Comparison of ENCODE assay signal across 30 cellular contexts in the genomic region with DNA sequence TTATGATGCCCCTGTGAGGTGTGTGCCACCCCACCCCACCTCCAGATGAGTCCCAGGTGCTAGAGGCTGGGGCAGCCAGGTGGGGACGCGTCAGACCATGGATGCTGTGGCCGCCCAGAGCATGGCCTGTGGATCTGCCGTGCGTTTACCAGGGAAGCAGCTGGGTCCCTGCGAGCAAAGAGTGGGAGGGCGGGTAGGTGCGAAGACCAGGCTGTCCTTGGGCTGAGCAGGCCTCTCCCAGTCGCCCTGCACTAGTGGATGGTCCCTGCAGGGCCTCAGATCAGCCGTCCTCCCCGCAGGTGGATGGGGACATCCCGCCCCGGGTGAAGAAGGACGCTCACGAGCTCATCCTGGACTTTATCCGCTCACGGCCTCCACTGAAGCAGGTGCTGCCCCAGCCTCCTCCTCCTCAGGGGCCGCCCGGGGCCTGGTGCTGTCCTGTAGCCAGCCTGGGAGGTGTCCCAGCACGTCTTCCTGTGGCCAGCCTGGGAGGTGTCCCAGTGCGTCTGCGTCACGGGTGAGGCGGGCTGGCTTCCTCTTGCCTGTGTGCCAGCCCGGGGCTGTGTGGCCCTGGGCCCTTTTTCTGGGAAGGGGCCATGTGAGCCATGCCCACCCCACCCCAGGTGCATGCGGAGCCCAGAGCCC.
"Had no signal": no experiment of that assay in that cellular context is flagged by ENCODE, and none has a peak within 500 bp of the region (broad histone marks: within the 10 kb centered on the region; RNA-seq: fewer than 3 reads in every experiment).

No MANE protein-coding gene starts in this region.

- H3K4me2 ChIP-seq: hepatocyte, smooth muscle cell had no signal

- H3K27me3 ChIP-seq: adrenal gland, cardiac muscle cell, colonic mucosa, hepatocyte, pancreas, suprapubic skin, transverse colon had no signal

- H3K27ac ChIP-seq: adrenal gland, cardiac muscle cell, colonic mucosa, epithelial cell of prostate, hepatocyte, pancreas, psoas muscle, suprapubic skin, transverse colon had no signal

- ATAC-seq: left ventricle myocardium superior; psoas muscle; stimulated activated memory B cell treated with anti-CD40 and anti-IgM and Interleukin-4, amounts not matched to agents 10 μg/mL and 1 μg/mL and 100 μg/mL, for 72 hours had no signal

- DNase-seq: activated CD4-positive, alpha-beta memory T cell treated with anti-CD3 and anti-CD28 coated beads for 36 hours; activated CD4-positive, alpha-beta T cell treated with anti-CD3 and anti-CD28 coated beads, Interleukin-2, amount 10 ng/mL, durations not matched to agents 24 days and 14 days; activated CD4-positive, CD25-positive, alpha-beta regulatory T cell treated with anti-CD3 and anti-CD28 coated beads, Interleukin-2, amount 50 U/mL, for 72 hours; activated CD8-positive, alpha-beta memory T cell treated with anti-CD3 and anti-CD28 coated beads, Interleukin-2, amount 50 U/mL, for 4 hours; activated effector memory CD4-positive, alpha-beta T cell treated with anti-CD3 and anti-CD28 coated beads, Interleukin-2, amount 50 U/mL, for 16 hours; activated naive CD4-positive, alpha-beta T cell treated with anti-CD3 and anti-CD28 coated beads for 36 hours; activated naive CD8-positive, alpha-beta T cell treated with anti-CD3 and anti-CD28 coated beads for 36 hours; activated T-cell treated with anti-CD3 and anti-CD28 coated beads, Interleukin-2, amount 50 U/mL, for 1 hour; adrenal gland; aorta; cerebellar nuclear complex; colonic mucosa; effector CD8-positive, alpha-beta T cell; left cardiac atrium; left ventricle myocardium superior; mammary epithelial cell; nephron progenitor cell; pancreas; psoas muscle; stimulated activated CD4-positive, alpha-beta T cell treated with anti-CD3 and anti-CD28 coated beads, Interleukin-1b, Interleukin-23, amount 100 ng/mL, for 48 hours; stimulated activated CD4-positive, alpha-beta T cell treated with anti-CD3 and anti-CD28 coated beads, Interleukin-4, amount 100 ng/mL, for 4 hours; stimulated activated CD8-positive, alpha-beta memory T cell treated with anti-CD3 and anti-CD28 coated beads, Interleukin-4, amount 100 ng/mL, for 48 hours; T-helper 9 cell; transverse colon had no signal

- H3K4me1 ChIP-seq: adrenal gland, pancreas, psoas muscle, suprapubic skin had no signal

- H3K4me3 ChIP-seq: adrenal gland, cardiac muscle cell, colonic mucosa, hepatocyte, pancreas, psoas muscle, smooth muscle cell, suprapubic skin, transverse colon had no signal

- H3K9me3 ChIP-seq: adrenal gland, colonic mucosa, pancreas, psoas muscle, suprapubic skin, transverse colon had no signal

- H3K36me3 ChIP-seq: adrenal gland, cardiac muscle cell, pancreas, suprapubic skin, transverse colon had no signal
